Comparison of ENCODE assay signal across 1 cellular context in genomic region chr16:14088155-14088753, GRCh38.
A peak's percentile ranks its signal among the peaks of the same experiment; 100 is the strongest.
TF ChIP-seq lines count a peak whose summit lies in the region.

No MANE protein-coding gene starts in this region.

TF ChIP-seq in HepG2, 621 proteins besides CTCF, POLR2A, EP300 and RAD21 (continued from another document and continues in another):
- no peak for TF ChIP-seq ZNF18 (CRISPR knock-in tag; IDR thresholded peaks at IDR 0.05; ENCODE audit: insufficient replicate concordance)
- TF ChIP-seq SIN3A (IDR thresholded peaks at IDR 0.05; ENCODE audit: borderline replicate concordance, low read depth, low read length), result no peak
- TF ChIP-seq ATF7-NPFF (CRISPR knock-in tag; IDR thresholded peaks at IDR 0.05; ENCODE audit: low read depth), result peak; percentile 73
- no peak for TF ChIP-seq FOXM1 (CRISPR knock-in tag; IDR thresholded peaks at IDR 0.05)
- peak; percentile 84 for TF ChIP-seq NCOA2 (CRISPR knock-in tag; IDR thresholded peaks at IDR 0.05)
- peak; percentile 50; the same call in 1 of the 2 replicates for TF ChIP-seq MYPOP (CRISPR knock-in tag; IDR thresholded peaks at IDR 0.05)
- TF ChIP-seq PRMT3 (CRISPR knock-in tag; IDR thresholded peaks at IDR 0.05; ENCODE audit: borderline replicate concordance, low read depth), result no peak
- peak; percentile 82; the same call in 1 of the 2 replicates for TF ChIP-seq KDM3A (CRISPR knock-in tag; IDR thresholded peaks at IDR 0.05; ENCODE audit: low read depth)
- TF ChIP-seq RBM39 (IDR thresholded peaks at IDR 0.05; ENCODE audit: low read depth, low read length, poor library complexity, severe bottlenecking), result no peak
- TF ChIP-seq ZBTB20 (CRISPR knock-in tag; IDR thresholded peaks at IDR 0.05; ENCODE audit: borderline replicate concordance, low read depth), result peak; percentile 98; the same call in 1 of the 2 replicates
- TF ChIP-seq ZFYVE20 (CRISPR knock-in tag; IDR thresholded peaks at IDR 0.05; ENCODE audit: borderline replicate concordance, low read depth), result no peak
- TF ChIP-seq CBX5 (CRISPR knock-in tag; IDR thresholded peaks at IDR 0.05; ENCODE audit: borderline replicate concordance), result 0 out of 2 replicates have a peak, but pooled peaks have one; percentile 40
- peak; percentile 77 for TF ChIP-seq GFI1 (CRISPR knock-in tag; IDR thresholded peaks at IDR 0.05; ENCODE audit: borderline replicate concordance)
- no peak for TF ChIP-seq HNRNPK (IDR thresholded peaks at IDR 0.05; ENCODE audit: low read depth, low read length, poor library complexity, severe bottlenecking)
- no peak; the same call in 1 of the 2 replicates for TF ChIP-seq E2F1 (CRISPR knock-in tag; IDR thresholded peaks at IDR 0.05)
- peak; percentile 19; the same call in 1 of the 2 replicates for TF ChIP-seq ZNF652 (CRISPR knock-in tag; IDR thresholded peaks at IDR 0.05; ENCODE audit: borderline replicate concordance, low read depth)
- 0 out of 2 replicates have a peak, but pooled peaks have one; percentile 15 for TF ChIP-seq RBFOX2 (IDR thresholded peaks at IDR 0.05; ENCODE audit: low read depth, low read length)
- peak; percentile 29; the same call in 1 of the 2 replicates for TF ChIP-seq ZNF335 (CRISPR knock-in tag; IDR thresholded peaks at IDR 0.05)
- TF ChIP-seq ZKSCAN1 (IDR thresholded peaks at IDR 0.05; ENCODE audit: low read length), result peak; percentile 90
- no peak for TF ChIP-seq SYNCRIP (IDR thresholded peaks at IDR 0.05; ENCODE audit: insufficient read depth, low read depth, low read length)
- TF ChIP-seq ZBTB49 (CRISPR knock-in tag; IDR thresholded peaks at IDR 0.05; ENCODE audit: borderline replicate concordance), result no peak
- TF ChIP-seq ZNF484 (CRISPR knock-in tag; IDR thresholded peaks at IDR 0.05; ENCODE audit: borderline replicate concordance, low read depth), result no peak
- no peak for TF ChIP-seq NFYB (CRISPR knock-in tag; IDR thresholded peaks at IDR 0.05)
- no peak for TF ChIP-seq ZNF75D (CRISPR knock-in tag; IDR thresholded peaks at IDR 0.05; ENCODE audit: borderline replicate concordance)
- TF ChIP-seq PHF21A (CRISPR knock-in tag; IDR thresholded peaks at IDR 0.05), result peak; percentile 92
- no peak for TF ChIP-seq ZNF557 (CRISPR knock-in tag; IDR thresholded peaks at IDR 0.05)
- TF ChIP-seq ZNF496 (CRISPR knock-in tag; IDR thresholded peaks at IDR 0.05; ENCODE audit: insufficient replicate concordance), result no peak
- TF ChIP-seq SRSF1 (optimal IDR thresholded peaks at IDR 0.05; ENCODE audit: low read depth, low read length), result no peak
- no peak for TF ChIP-seq TCF12 (IDR thresholded peaks at IDR 0.05)
- peak; percentile 73; the same call in 1 of the 2 replicates for TF ChIP-seq TCF12 (CRISPR knock-in tag; IDR thresholded peaks at IDR 0.05)
- peak; percentile 53; the same call in 1 of the 2 replicates for TF ChIP-seq ZNF747 (CRISPR knock-in tag; IDR thresholded peaks at IDR 0.05; ENCODE audit: borderline replicate concordance)
- TF ChIP-seq KIAA2018 (CRISPR knock-in tag; IDR thresholded peaks at IDR 0.05; ENCODE audit: borderline replicate concordance), result no peak
- TF ChIP-seq ZNF512B (CRISPR knock-in tag; IDR thresholded peaks at IDR 0.05; ENCODE audit: borderline replicate concordance), result no peak
- peak; percentile 86; the same call in 1 of the 2 replicates for TF ChIP-seq RORA (CRISPR knock-in tag; IDR thresholded peaks at IDR 0.05)
- TF ChIP-seq KLF16 (CRISPR knock-in tag; IDR thresholded peaks at IDR 0.05), result peak in 1 of 2 experiments; percentile 91; a peak in 2 of 4 replicates
- TF ChIP-seq TEAD2 (CRISPR knock-in tag; IDR thresholded peaks at IDR 0.05), result no peak
- no peak for TF ChIP-seq CBX2 (IDR thresholded peaks at IDR 0.05; ENCODE audit: low read depth, low read length)
- TF ChIP-seq CBX2 (CRISPR knock-in tag; IDR thresholded peaks at IDR 0.05; ENCODE audit: low read depth), result no peak
- TF ChIP-seq SRSF4 (IDR thresholded peaks at IDR 0.05; ENCODE audit: low read depth, low read length, poor library complexity, severe bottlenecking), result no peak
- no peak for TF ChIP-seq CENPX (CRISPR knock-in tag; IDR thresholded peaks at IDR 0.05)
- no peak for TF ChIP-seq HNRNPL (IDR thresholded peaks at IDR 0.05; ENCODE audit: low read depth, low read length)
- TF ChIP-seq ZBTB21 (CRISPR knock-in tag; IDR thresholded peaks at IDR 0.05), result no peak
- 0 out of 2 replicates have a peak, but pooled peaks have one; percentile 66 for TF ChIP-seq BRCA1 (CRISPR knock-in tag; IDR thresholded peaks at IDR 0.05)
- no peak for TF ChIP-seq ZFP41 (CRISPR knock-in tag; IDR thresholded peaks at IDR 0.05; ENCODE audit: borderline replicate concordance)
- TF ChIP-seq ZNF644 (CRISPR knock-in tag; IDR thresholded peaks at IDR 0.05; ENCODE audit: low read depth), result peak; percentile 88
- no peak for TF ChIP-seq GATA4 (IDR thresholded peaks at IDR 0.05; ENCODE audit: borderline replicate concordance, low read depth)
- TF ChIP-seq CCAR2 (optimal IDR thresholded peaks at IDR 0.05; ENCODE audit: low read depth, low read length), result peak; percentile 80
- peak; percentile 51 for TF ChIP-seq DMAP1 (CRISPR knock-in tag; IDR thresholded peaks at IDR 0.05)
- TF ChIP-seq SMYD3 (CRISPR knock-in tag; IDR thresholded peaks at IDR 0.05), result peak; percentile 72
- no peak for TF ChIP-seq NCOA5 (CRISPR knock-in tag; IDR thresholded peaks at IDR 0.05)
- TF ChIP-seq ZFP36L2 (CRISPR knock-in tag; IDR thresholded peaks at IDR 0.05), result no peak
- TF ChIP-seq ZNF782 (CRISPR knock-in tag; IDR thresholded peaks at IDR 0.05; ENCODE audit: borderline replicate concordance), result no peak
